In the genomic region with DNA sequence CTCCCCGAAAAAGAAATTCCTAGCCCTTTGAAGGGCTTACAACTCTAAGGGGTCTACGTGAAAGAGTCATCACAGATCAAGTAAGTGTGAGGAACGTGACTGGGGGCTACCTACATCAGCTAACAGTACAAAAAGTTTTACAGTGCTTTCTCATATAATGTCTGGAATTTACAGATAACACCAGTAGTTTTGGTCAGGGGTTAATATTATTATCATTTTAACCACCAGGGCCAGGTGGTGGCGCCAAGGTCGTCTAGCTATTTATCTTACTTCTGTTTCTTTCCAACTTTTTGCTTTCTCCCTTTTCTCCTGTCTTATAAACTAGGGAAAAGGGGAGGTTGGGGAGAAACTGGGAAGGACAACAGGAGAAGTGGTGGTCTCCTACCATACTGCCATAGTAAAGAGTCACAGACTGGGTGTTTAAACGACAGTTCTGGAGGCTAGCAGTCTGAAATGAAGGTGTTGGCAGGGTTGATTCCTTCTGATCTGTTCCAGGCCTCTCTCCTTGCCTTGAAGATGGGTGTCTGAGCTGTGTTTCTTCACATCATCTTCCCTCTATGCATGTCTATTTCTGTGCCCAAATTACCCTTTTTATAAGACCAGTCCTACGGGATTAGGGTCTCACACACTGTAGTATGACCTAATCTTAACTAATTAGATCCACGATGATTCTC, we compare ENCODE assay signal across 7 cellular contexts.
DNase-seq lines count a peak whose midpoint lies in the region; ATAC-seq and TF ChIP-seq lines count a peak whose summit lies in the region.
"Not testable (repeated sequence)": the region's sequence is repeated elsewhere in the genome, so short reads cannot be mapped to it uniquely, and the experiment has no call there.

No MANE protein-coding gene starts in this region.

- not testable (repeated sequence) for H3K27me3 ChIP-seq in GM23338 (ENCODE audit: insufficient read depth); PC-9 (ENCODE audit: insufficient read depth, low read depth); SK-N-SH (ENCODE audit: insufficient read depth); foreskin keratinocyte; trophoblast cell (ENCODE audit: insufficient read depth, low read length)

- H3K9ac ChIP-seq in SK-N-SH; trophoblast cell (ENCODE audit: low read length): not testable (repeated sequence)

- not testable (repeated sequence) for H4K20me1 ChIP-seq in GM23338 (replicated peaks; ENCODE audit: insufficient read depth); PC-9 (ENCODE audit: insufficient read depth); SK-N-SH (ENCODE audit: insufficient read depth)

- H2BK5ac ChIP-seq in trophoblast cell (ENCODE audit: low read depth, low read length, poor library complexity), result not testable (repeated sequence)

- H3K4me3 ChIP-seq in GM23338; PC-9; SK-N-SH (ENCODE audit: low read depth in 2 of 2, low read length in 1 of 2); trophoblast cell (ENCODE audit: low read depth, low read length): not testable (repeated sequence)

- H2AK5ac ChIP-seq in trophoblast cell (ENCODE audit: low read length), result not testable (repeated sequence)

- not testable (repeated sequence) for H3F3A ChIP-seq in GM23338 (replicated peaks; ENCODE audit: low read depth); PC-9 (ENCODE audit: insufficient read depth, low read depth); SK-N-SH (replicated peaks; ENCODE audit: insufficient read depth)

- not testable (repeated sequence) for H3K23ac ChIP-seq in trophoblast cell (ENCODE audit: low read length)

- not testable (repeated sequence) for H3K18ac ChIP-seq in trophoblast cell (ENCODE audit: low read length)

- not testable (repeated sequence) for H3K4me3 Mint-ChIP-seq in GM23338; chondrocyte (ENCODE audit: unreplicated experiment)

- H2BK12ac ChIP-seq in trophoblast cell (ENCODE audit: low read length), result peak overlapping the region; percentile 11

- not testable (repeated sequence) for H3K36me3 ChIP-seq in GM23338 (ENCODE audit: insufficient read depth); PC-9 (ENCODE audit: low read depth); SK-N-SH (replicated peaks in 1 of 2; ENCODE audit: control insufficient read depth in 1 of 2, insufficient read depth in 2 of 2, low read length in 1 of 2); trophoblast cell (ENCODE audit: control insufficient read depth in 1 of 2, insufficient read depth in 2 of 2, low read length in 2 of 2)

- not testable (repeated sequence) for H3K9me3 ChIP-seq in PC-9 (ENCODE audit: insufficient read depth, low read depth); SK-N-SH; trophoblast cell (ENCODE audit: insufficient read depth, low read depth, low read length)

- H2BK120ac ChIP-seq in trophoblast cell (ENCODE audit: insufficient read depth, low read length, poor library complexity), result not testable (repeated sequence)

- H4K8ac ChIP-seq in trophoblast cell (ENCODE audit: low read depth, low read length), result not testable (repeated sequence)

- H3K4me1 Mint-ChIP-seq in GM23338, result peaks cover 23% of the 10 kb centered on the region
- H3K4me1 Mint-ChIP-seq in chondrocyte (ENCODE audit: low read depth), result not testable (repeated sequence)

- H3K27ac Mint-ChIP-seq in GM23338; chondrocyte (ENCODE audit: unreplicated experiment): not testable (repeated sequence)

- H3K36me3 Mint-ChIP-seq in GM23338 (ENCODE audit: low read depth); chondrocyte (ENCODE audit: low read depth): not testable (repeated sequence)

- POLR2A ChIA-PET in PC-9 (lab: Charles Lee; ENCODE audit: unreplicated experiment), result interaction anchor here (0.6 to 0.7 kb wide), 2 partner anchors 8 to 22 kb away, joined by 4 to 6 read pairs; no protein-coding TSS in a partner anchor
- POLR2A ChIA-PET in SK-N-SH (lab: Yijun Ruan, JAX), result not testable (repeated sequence)

- not testable (repeated sequence) for ATAC-seq in GM23338, foreskin keratinocyte

- H3K9me2 ChIP-seq in GM23338 (ENCODE audit: insufficient read depth); PC-9 (ENCODE audit: insufficient read depth); SK-N-SH: not testable (repeated sequence)

- TF ChIP-seq CTCF in GM23338 (conservative IDR thresholded peaks at IDR 0.05; ENCODE audit: low read depth in 2 of 2) (0 out of 4 replicates have a peak, but pooled peaks of 1 of the 2 experiments have one; percentile 11), PC-9 (conservative IDR thresholded peaks at IDR 0.05) (peak; percentile 17; the same call in 1 of the 2 replicates), chondrocyte (IDR thresholded peaks at IDR 0.05) (peak; percentile 22), foreskin keratinocyte (conservative IDR thresholded peaks at IDR 0.05) (peak; percentile 40)
- TF ChIP-seq CTCF in SK-N-SH (IDR thresholded peaks at IDR 0.05), result not testable (repeated sequence)

- H4K12ac ChIP-seq in trophoblast cell (ENCODE audit: low read depth, low read length), result not testable (repeated sequence)

- WGBS in SK-N-SH (ENCODE audit: low lambda C conversion rate), result 66% methylated on average over 8 of the region's 8 CpGs
- no CpG with 5 or more reads among the region's 8 CpGs for WGBS in trophoblast cell (ENCODE audit: extremely low coverage, insufficient coverage, insufficient read length)

- not testable (repeated sequence) for H3K4me1 ChIP-seq in GM23338 (ENCODE audit: insufficient read depth); SK-N-SH (ENCODE audit: control insufficient read depth in 1 of 2, insufficient read depth in 2 of 2, low read depth in 1 of 2, low read length in 1 of 2); foreskin keratinocyte
- H3K4me1 ChIP-seq in PC-9 (replicated peaks; ENCODE audit: insufficient read depth) (peaks cover 13% of the 10 kb centered on the region), trophoblast cell (ENCODE audit: control insufficient read depth in 1 of 2, insufficient read depth in 2 of 2, low read length in 2 of 2) (peaks cover 22 to 32% of the 10 kb centered on the region in 2 experiments)

- not testable (repeated sequence) for TF ChIP-seq RAD21 in SK-N-SH (IDR thresholded peaks at IDR 0.05; ENCODE audit: low read length)

- H3K79me1 ChIP-seq in trophoblast cell (ENCODE audit: low read length), result peaks cover 15% of the 10 kb centered on the region

- H3K9me3 Mint-ChIP-seq in GM23338; chondrocyte (ENCODE audit: low read depth): not testable (repeated sequence)

- H4K91ac ChIP-seq in trophoblast cell (ENCODE audit: low read depth, low read length), result not testable (repeated sequence)

- BruUV-seq in PC-9 (replicated peaks; lab: Mats Ljungman, UMichigan), result not testable (repeated sequence)

- H3K27ac ChIP-seq in GM23338 (ENCODE audit: low read depth); PC-9; SK-N-SH (ENCODE audit: low read depth in 2 of 2, low read length in 1 of 2); foreskin keratinocyte; trophoblast cell (ENCODE audit: low read depth, low read length): not testable (repeated sequence)

- peak overlapping the region; percentile 90 for H2AFZ ChIP-seq in GM23338
- 0 out of 2 replicates have a peak overlapping the region, but pooled peaks have one; percentile 43 for H2AFZ ChIP-seq in PC-9
- H2AFZ ChIP-seq in SK-N-SH (ENCODE audit: low read depth), result peak overlapping the region; percentile 7; the same call in 1 of the 2 replicates
- H2AFZ ChIP-seq in trophoblast cell (ENCODE audit: insufficient read depth, low read length, poor library complexity), result not testable (repeated sequence)

- CTCF ChIA-PET in PC-9 (lab: Charles Lee), result not testable (repeated sequence)
- CTCF ChIA-PET in SK-N-SH (lab: Yijun Ruan, JAX), result interaction anchor here (1.2 to 5.0 kb wide), 2 partner anchors 12 to 61 kb away, joined by 3 to 23 read pairs; no protein-coding TSS in a partner anchor

- intact Hi-C loops in PC-9 (cut with micrococcal nuclease; ENCODE audit: unreplicated experiment), result not testable (repeated sequence)

- H3K4me2 ChIP-seq in GM23338; PC-9; SK-N-SH; trophoblast cell (ENCODE audit: low read length): not testable (repeated sequence)

- DNase-seq in GM23338 (ENCODE audit: low spot score); PC-9; SK-N-SH; chondrocyte (ENCODE audit: low spot score); foreskin keratinocyte; trophoblast cell: not testable (repeated sequence)
- DNase-seq in NCI-H82 (lab: John Stamatoyannopoulos, UW), result peak; percentile 59

- not testable (repeated sequence) for TF ChIP-seq EP300 in SK-N-SH (IDR thresholded peaks at IDR 0.05; ENCODE audit: borderline replicate concordance in 1 of 2, low read depth in 1 of 2, low read length in 1 of 2)

- not testable (repeated sequence) for H3K14ac ChIP-seq in trophoblast cell (ENCODE audit: low read length)

- not testable (repeated sequence) for H3K4ac ChIP-seq in trophoblast cell (ENCODE audit: low read depth, low read length)

- H3K27me3 Mint-ChIP-seq in GM23338 (ENCODE audit: insufficient read depth, low read depth, poor library complexity) (peaks cover 10% of the 10 kb centered on the region), chondrocyte (ENCODE audit: low read depth) (peaks cover 11% of the 10 kb centered on the region)

- H3K79me2 ChIP-seq in GM23338 (replicated peaks; ENCODE audit: insufficient read depth); PC-9 (ENCODE audit: low read depth); SK-N-SH (ENCODE audit: insufficient read depth); trophoblast cell (ENCODE audit: control insufficient read depth, insufficient read depth, low read length, poor library complexity): not testable (repeated sequence)
